15 cellular contexts compared by ENCODE assay signal in the genomic region with DNA sequence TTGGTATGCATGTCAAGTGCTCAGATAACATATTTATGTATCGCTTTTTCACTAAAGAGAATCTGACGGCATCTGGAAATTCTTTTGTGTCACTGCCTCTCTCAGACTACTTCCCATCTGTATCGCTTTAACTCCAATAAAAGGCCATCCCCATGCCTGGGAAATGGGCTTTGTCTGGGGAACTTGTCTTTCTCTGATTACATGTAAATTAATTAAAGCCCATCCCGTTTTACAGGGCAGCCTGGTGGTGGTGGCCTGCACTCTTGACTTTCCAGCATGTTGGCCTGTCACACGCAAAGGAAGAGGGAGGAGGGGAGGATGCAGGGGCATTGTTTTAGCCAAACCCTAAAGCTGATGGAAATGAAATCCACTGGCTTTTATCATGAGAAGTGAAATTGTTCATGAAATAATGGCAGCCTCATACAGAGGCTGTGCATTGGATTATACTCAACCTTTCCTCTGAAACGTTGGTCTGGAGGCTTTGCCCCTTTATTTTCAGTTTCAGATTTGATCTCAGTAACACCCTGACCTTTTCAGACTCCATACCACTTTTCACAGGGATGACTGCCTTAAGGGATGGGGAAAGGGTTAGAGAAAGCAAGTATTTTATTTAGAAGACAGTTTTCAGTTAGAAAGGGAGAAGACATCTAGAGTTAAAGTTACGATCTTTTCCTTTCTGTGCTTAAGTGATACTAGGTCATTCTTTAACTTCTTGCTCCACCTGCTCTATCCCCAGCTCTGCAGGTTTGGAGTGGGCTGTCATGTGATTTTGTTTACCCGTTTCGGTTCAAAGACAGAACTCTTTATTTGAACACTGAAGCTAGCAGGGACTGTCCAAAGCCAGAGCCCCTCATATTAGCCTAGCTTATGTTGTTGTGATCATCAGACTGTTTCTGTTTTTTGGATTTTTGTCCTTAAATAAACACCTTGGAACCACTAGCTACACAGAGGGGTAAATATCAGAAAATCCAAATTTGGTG.
DNase-seq lines count a peak whose midpoint lies in the region; ATAC-seq and TF ChIP-seq lines count a peak whose summit lies in the region.
"Had no signal": no experiment of that assay in that cellular context is flagged by ENCODE, and none has a peak within 500 bp of the region (broad histone marks: within the 10 kb centered on the region; RNA-seq: fewer than 3 reads in every experiment).

No MANE protein-coding gene starts in this region.

- intact Hi-C loops in left ventricle myocardium inferior (cut with micrococcal nuclease) (no loop called here), cardiac septum (cut with DNase I) (no loop called here)

- peak; percentile 11 for TF ChIP-seq CTCF in left ventricle myocardium inferior (IDR thresholded peaks at IDR 0.05; ENCODE audit: borderline replicate concordance)
- no peak for TF ChIP-seq CTCF in coronary artery (IDR thresholded peaks at IDR 0.05)
- TF ChIP-seq CTCF in nephron (IDR thresholded peaks at IDR 0.05; ENCODE audit: unreplicated experiment in 3 of 3), result no peak

- H3K27me3 Mint-ChIP-seq in nephron (ENCODE audit: low read depth), result no peaks in the 10 kb centered on the region

- peaks cover 11% of the 10 kb centered on the region for H3K36me3 Mint-ChIP-seq in nephron (ENCODE audit: low read depth)
- H3K36me3 Mint-ChIP-seq: natural killer cell; stimulated activated naive B cell treated with anti-CD40 and anti-IgM and Interleukin-4, amounts not matched to agents 10 μg/mL and 1 μg/mL and 100 μg/mL, for 72 hours had no signal

- no peak for ATAC-seq in GM21825 (IDR thresholded peaks at IDR 0.05; ENCODE audit: unreplicated experiment)
- no peak for ATAC-seq in HG02642 (IDR thresholded peaks at IDR 0.05; ENCODE audit: poor library complexity, unreplicated experiment)
- ATAC-seq in GM18907 (IDR thresholded peaks at IDR 0.05; ENCODE audit: unreplicated experiment), result no peak
- ATAC-seq: natural killer cell; stimulated activated naive B cell treated with anti-CD40 and anti-IgM and Interleukin-4, amounts not matched to agents 10 μg/mL and 1 μg/mL and 100 μg/mL, for 72 hours had no signal

- H3K36me3 ChIP-seq in left ventricle myocardium inferior, result no peaks in the 10 kb centered on the region

- no peaks in the 10 kb centered on the region for H3K27me3 ChIP-seq in left ventricle myocardium inferior (ENCODE audit: low read depth)

- H3K4me3 ChIP-seq in left ventricle myocardium inferior (no peak overlapping the region), coronary artery (no peak overlapping the region)

- peaks cover 99% of the 10 kb centered on the region for H3K4me1 ChIP-seq in left ventricle myocardium inferior

- DNase-seq in left ventricle myocardium inferior, result no peak
- DNase-seq in cardiac septum (ENCODE audit: low spot score), result no peak
- no peak for DNase-seq in coronary artery (ENCODE audit: low spot score)
- DNase-seq in NCI-H2171 treated with DMSO at 0.1 percent for 48 hours (lab: John Stamatoyannopoulos, UW), result no peak
- DNase-seq: AML-193; Kasumi-1; kidney glomerular epithelial cell; natural killer cell; NCI-H187 treated with DMSO at 0.1 percent for 48 hours; stimulated activated naive B cell treated with anti-CD40 and anti-IgM and Interleukin-4, amounts not matched to agents 10 μg/mL and 1 μg/mL and 100 μg/mL, for 72 hours had no signal

- peak overlapping the region; percentile 93 for H3K27ac ChIP-seq in left ventricle myocardium inferior (replicated peaks)
- peak overlapping the region; percentile 62 to 81 for H3K27ac ChIP-seq in coronary artery
- H3K27ac ChIP-seq: epithelial cell of prostate had no signal

- H3K27ac Mint-ChIP-seq in nephron, result peak overlapping the region; percentile 81 to 96 (median 85)
- H3K27ac Mint-ChIP-seq: natural killer cell; stimulated activated naive B cell treated with anti-CD40 and anti-IgM and Interleukin-4, amounts not matched to agents 10 μg/mL and 1 μg/mL and 100 μg/mL, for 72 hours had no signal

- H3K9me3 ChIP-seq in left ventricle myocardium inferior (replicated peaks), result no peaks in the 10 kb centered on the region

- peaks cover 94% of the 10 kb centered on the region for H3K4me1 Mint-ChIP-seq in nephron
- H3K4me1 Mint-ChIP-seq: natural killer cell; stimulated activated naive B cell treated with anti-CD40 and anti-IgM and Interleukin-4, amounts not matched to agents 10 μg/mL and 1 μg/mL and 100 μg/mL, for 72 hours had no signal

- H3K9me3 Mint-ChIP-seq in nephron, result no peaks in the 10 kb centered on the region
- H3K9me3 Mint-ChIP-seq: natural killer cell had no signal

- peak overlapping the region; percentile 1 to 31 (median 3) for H3K4me3 Mint-ChIP-seq in nephron
- H3K4me3 Mint-ChIP-seq: natural killer cell; stimulated activated naive B cell treated with anti-CD40 and anti-IgM and Interleukin-4, amounts not matched to agents 10 μg/mL and 1 μg/mL and 100 μg/mL, for 72 hours had no signal
